Comparison of ENCODE assay signal across 14 cellular contexts in the genomic region with DNA sequence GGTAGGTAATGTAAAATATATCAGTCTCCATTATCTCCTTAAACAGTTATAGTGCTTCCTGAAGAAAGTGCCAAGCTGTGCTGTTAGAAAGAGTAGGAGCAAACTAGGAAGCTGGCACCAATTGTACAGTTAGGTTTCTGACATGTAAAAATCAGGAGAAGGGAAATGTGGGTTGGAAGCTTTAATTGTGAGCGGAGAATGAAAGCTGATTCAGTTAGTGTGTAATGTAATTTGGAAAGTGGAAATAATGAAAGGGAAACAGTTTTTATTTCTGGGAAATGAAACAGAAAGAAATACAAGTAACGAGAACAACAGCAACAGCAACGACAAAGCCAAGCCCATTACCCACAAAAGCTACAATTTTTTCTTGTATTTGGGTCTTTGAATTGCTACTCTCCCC. TPM values are rescaled to one million over a fixed set of nuclear protein-coding genes. Genes with fewer than 3 reads are reported as not detected.
A peak's percentile ranks its signal among the peaks of the same experiment; 100 is the strongest.
DNase-seq lines count a peak whose midpoint lies in the region; ATAC-seq, FAIRE-seq and TF ChIP-seq lines count a peak whose summit lies in the region.
"Had no signal": no experiment of that assay in that cellular context is flagged by ENCODE, and none has a peak within 500 bp of the region (broad histone marks: within the 10 kb centered on the region; RNA-seq: fewer than 3 reads in every experiment).

No MANE protein-coding gene starts in this region.

- peak overlapping the region; percentile 42 for H3K4me3 Mint-ChIP-seq in activated CD4-positive, alpha-beta T cell treated with anti-CD3 and anti-CD28 coated beads, Interleukin-2, amount 10 ng/mL, durations not matched to agents 7 days and 5 days
- H3K4me3 Mint-ChIP-seq in brain: peak overlapping the region in 1 of 5 experiments; percentile 51
- H3K4me3 Mint-ChIP-seq in stimulated activated effector memory CD8-positive, alpha-beta T cell treated with anti-CD3 and anti-CD28 coated beads, Interleukin-12 subunit alpha, Interleukin-12 subunit beta, amount 100 ng/mL, for 72 hours: peak overlapping the region; percentile 41
- H3K4me3 Mint-ChIP-seq: nephron had no signal

- H3K27ac Mint-ChIP-seq in activated CD4-positive, alpha-beta T cell treated with anti-CD3 and anti-CD28 coated beads, Interleukin-2, amount 10 ng/mL, durations not matched to agents 7 days and 5 days: peak overlapping the region; percentile 91
- H3K27ac Mint-ChIP-seq in brain: peak overlapping the region in 3 of 5 experiments; percentile 12 to 26 (median 19)
- H3K27ac Mint-ChIP-seq in stimulated activated effector memory CD8-positive, alpha-beta T cell treated with anti-CD3 and anti-CD28 coated beads, Interleukin-12 subunit alpha, Interleukin-12 subunit beta, amount 100 ng/mL, for 72 hours: peak overlapping the region; percentile 82
- H3K27ac Mint-ChIP-seq: nephron had no signal

- ATAC-seq in stimulated activated effector memory CD8-positive, alpha-beta T cell treated with anti-CD3 and anti-CD28 coated beads, Interleukin-12 subunit alpha, Interleukin-12 subunit beta, amount 100 ng/mL, for 72 hours: peak; percentile 62
- no peak for ATAC-seq in HG03095 (IDR thresholded peaks at IDR 0.05; ENCODE audit: unreplicated experiment)
- ATAC-seq: esophagus mucosa had no signal

- no peaks in the 10 kb centered on the region for H3K36me3 ChIP-seq in KOPT-K1 (ENCODE audit: insufficient read depth, low read length)

- FAIRE-seq in D721Med (lab: Jason Lieb, UNC): no peak

- CTCF ChIA-PET in activated CD4-positive, alpha-beta T cell treated with anti-CD3 and anti-CD28 coated beads, Interleukin-2, amount 10 ng/mL, durations not matched to agents 7 days and 5 days (lab: Charles Lee): interaction anchor here (0.5 to 1.2 kb wide), 2 partner anchors 10 to 81 kb away, joined by 3 read pairs; no protein-coding TSS in a partner anchor

- no peaks in the 10 kb centered on the region for H3K27me3 Mint-ChIP-seq in activated CD4-positive, alpha-beta T cell treated with anti-CD3 and anti-CD28 coated beads, Interleukin-2, amount 10 ng/mL, durations not matched to agents 7 days and 5 days
- peaks cover 8% of the 10 kb centered on the region for H3K27me3 Mint-ChIP-seq in brain
- H3K27me3 Mint-ChIP-seq: IgD-negative memory B cell had no signal

- POLR2A ChIA-PET in activated CD4-positive, alpha-beta T cell treated with anti-CD3 and anti-CD28 coated beads, Interleukin-2, amount 10 ng/mL, durations not matched to agents 7 days and 5 days (lab: Charles Lee): no interaction called here

- H3K4me1 Mint-ChIP-seq in activated CD4-positive, alpha-beta T cell treated with anti-CD3 and anti-CD28 coated beads, Interleukin-2, amount 10 ng/mL, durations not matched to agents 7 days and 5 days: peaks cover 75% of the 10 kb centered on the region
- H3K4me1 Mint-ChIP-seq in brain: peaks cover 17% of the 10 kb centered on the region
- H3K4me1 Mint-ChIP-seq in stimulated activated effector memory CD8-positive, alpha-beta T cell treated with anti-CD3 and anti-CD28 coated beads, Interleukin-12 subunit alpha, Interleukin-12 subunit beta, amount 100 ng/mL, for 72 hours: peaks cover 38% of the 10 kb centered on the region

- H3K9me3 ChIP-seq in KOPT-K1 (ENCODE audit: insufficient read depth, low read length, poor library complexity, severe bottlenecking): no peaks in the 10 kb centered on the region

- H3K9me3 Mint-ChIP-seq in activated CD4-positive, alpha-beta T cell treated with anti-CD3 and anti-CD28 coated beads, Interleukin-2, amount 10 ng/mL, durations not matched to agents 7 days and 5 days: peaks cover 5% of the 10 kb centered on the region
- no peaks in the 10 kb centered on the region for H3K9me3 Mint-ChIP-seq in brain
- no peaks in the 10 kb centered on the region for H3K9me3 Mint-ChIP-seq in stimulated activated effector memory CD8-positive, alpha-beta T cell treated with anti-CD3 and anti-CD28 coated beads, Interleukin-12 subunit alpha, Interleukin-12 subunit beta, amount 100 ng/mL, for 72 hours
- H3K9me3 Mint-ChIP-seq: nephron had no signal

- H3K36me3 Mint-ChIP-seq in activated CD4-positive, alpha-beta T cell treated with anti-CD3 and anti-CD28 coated beads, Interleukin-2, amount 10 ng/mL, durations not matched to agents 7 days and 5 days (ENCODE audit: low read depth): peaks cover 21% of the 10 kb centered on the region
- no peaks in the 10 kb centered on the region for H3K36me3 Mint-ChIP-seq in brain
- H3K36me3 Mint-ChIP-seq in stimulated activated effector memory CD8-positive, alpha-beta T cell treated with anti-CD3 and anti-CD28 coated beads, Interleukin-12 subunit alpha, Interleukin-12 subunit beta, amount 100 ng/mL, for 72 hours: no peaks in the 10 kb centered on the region
- H3K36me3 Mint-ChIP-seq: IgD-negative memory B cell had no signal

- TF ChIP-seq CTCF in brain (conservative IDR thresholded peaks at IDR 0.05) (no peak), D721Med (IDR thresholded peaks at IDR 0.05; ENCODE audit: insufficient read depth, missing control alignments) (no peak)

- DNase-seq in activated CD4-positive, alpha-beta T cell treated with anti-CD3 and anti-CD28 coated beads, Interleukin-2, amount 10 ng/mL, durations not matched to agents 7 days and 5 days: peak; percentile 24
- no peak for DNase-seq in activated CD4-positive, alpha-beta T cell treated with anti-CD3 and anti-CD28 coated beads, Interleukin-2, amount 50 U/mL, for 1 hour
- no peak for DNase-seq in stimulated activated effector memory CD8-positive, alpha-beta T cell treated with anti-CD3 and anti-CD28 coated beads, Interleukin-12 subunit alpha, Interleukin-12 subunit beta, amount 100 ng/mL, for 72 hours (ENCODE audit: low spot score in 2 of 2)
- DNase-seq in GF-D8 (lab: John Stamatoyannopoulos, UW) (no peak), D721Med (ENCODE audit: insufficient read length, low spot score) (no peak)
- DNase-seq: EL; NCI-H1930; stimulated activated CD4-positive, alpha-beta T cell treated with anti-CD3 and anti-CD28 coated beads, Interleukin-12 subunit alpha, Interleukin-12 subunit beta, amount 100 ng/mL, for 4 hours had no signal

- H3K27ac ChIP-seq in KOPT-K1 (ENCODE audit: low read depth, low read length, poor library complexity, severe bottlenecking): peak overlapping the region; percentile 31

RNA-seq across cellular contexts. Expression of a gene that starts 48.8 kb away (rescaled TPM):
- 10 to 100 TPM; 53.4 to 55.4 TPM for total RNA-seq in activated CD4-positive, alpha-beta T cell treated with anti-CD3 and anti-CD28 coated beads, Interleukin-2, amount 10 ng/mL, durations not matched to agents 7 days and 5 days
- 0.59 TPM for polyA plus RNA-seq in brain (ENCODE audit: insufficient read depth, low read depth, low replicate concordance)

Comparison
In these comparisons a context has a peak if more than half of its experiments do, and no peak if none do; other contexts are left out.
1. H3K27ac Mint-ChIP-seq: peak in every context shown above with its lines; median percentile 91 in activated CD4-positive, alpha-beta T cell treated with anti-CD3 and anti-CD28 coated beads, Interleukin-2, amount 10 ng/mL, durations not matched to agents 7 days and 5 days; 82 in stimulated activated effector memory CD8-positive, alpha-beta T cell treated with anti-CD3 and anti-CD28 coated beads, Interleukin-12 subunit alpha, Interleukin-12 subunit beta, amount 100 ng/mL, for 72 hours; 19 in brain.